10 cellular contexts compared by ENCODE assay signal in the genomic region with DNA sequence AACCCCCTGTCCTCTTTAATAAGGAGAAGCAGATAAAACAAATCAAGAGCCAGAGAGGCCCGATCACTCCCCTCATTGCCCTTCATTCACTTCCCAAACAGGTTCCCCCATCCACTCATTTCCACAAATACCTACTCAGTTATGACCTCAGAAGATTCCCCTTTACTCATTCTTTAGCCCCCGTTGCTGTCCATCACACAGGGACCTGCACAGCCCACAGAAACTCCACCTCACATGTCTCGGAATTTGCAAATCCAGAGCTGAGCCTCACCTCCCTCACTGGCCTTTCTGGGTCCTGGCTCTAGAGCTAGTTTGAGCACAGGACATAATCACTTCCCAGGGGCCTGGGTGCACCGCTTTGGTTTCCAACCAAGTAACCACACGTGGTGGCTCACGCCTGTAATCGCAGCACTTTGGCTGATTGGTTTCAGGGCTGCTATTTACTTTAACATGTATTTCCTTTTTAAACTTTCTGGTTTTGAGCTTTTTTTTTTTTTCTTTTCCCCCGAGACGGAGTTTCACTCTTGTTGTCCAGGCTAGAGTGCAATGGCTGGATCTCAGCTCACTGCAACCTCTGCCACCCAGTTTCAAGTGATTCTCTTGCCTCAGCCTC. TPM values are rescaled to one million over a fixed set of nuclear protein-coding genes. Genes with fewer than 3 reads are reported as not detected.
DNase-seq lines count a peak whose midpoint lies in the region; ATAC-seq and TF ChIP-seq lines count a peak whose summit lies in the region.
"Had no signal": no experiment of that assay in that cellular context is flagged by ENCODE, and none has a peak within 500 bp of the region (broad histone marks: within the 10 kb centered on the region; RNA-seq: fewer than 3 reads in every experiment).

No MANE protein-coding gene starts in this region.

- peak overlapping the region; percentile 67 to 75 for H3K27ac Mint-ChIP-seq in T-cell

- H3K9me3 ChIP-seq in HEK293 (ENCODE audit: control insufficient read depth, insufficient read depth, low read depth, low read length) (no peaks in the 10 kb centered on the region), WERI-Rb-1 (ENCODE audit: severe bottlenecking) (no peaks in the 10 kb centered on the region)
- H3K9me3 ChIP-seq: SJCRH30 had no signal

- H3K27me3 ChIP-seq in WERI-Rb-1 (ENCODE audit: insufficient read depth, low read depth, severe bottlenecking) = no peaks in the 10 kb centered on the region
- H3K27me3 ChIP-seq: SJCRH30 had no signal

- H3K4me1 ChIP-seq in HEK293 (ENCODE audit: control insufficient read depth, insufficient read depth, low read length) = 0 out of 2 replicates have a peak, but pooled peaks cover 2% of the 10 kb centered on the region
- H3K4me1 ChIP-seq: SJCRH30 had no signal

- CTCF ChIA-PET in HEK293 (lab: Yijun Ruan, JAX) = interaction anchor here (0.6 kb wide), 1 partner anchor 293 kb away, joined by 4 read pairs; no protein-coding TSS in a partner anchor
- CTCF ChIA-PET in T-cell (lab: Charles Lee) = interaction anchor here (0.7 to 1.3 kb wide), 3 partner anchors 13 to 56 kb away, joined by 3 to 7 read pairs (median 4); no protein-coding TSS in a partner anchor

- peaks cover 8 to 17% of the 10 kb centered on the region in 2 experiments for H3K36me3 ChIP-seq in HEK293 (ENCODE audit: control insufficient read depth in 2 of 2, insufficient read depth in 1 of 2, low read length in 2 of 2)
- peaks cover 3% of the 10 kb centered on the region; the same call in 1 of the 2 replicates for H3K36me3 ChIP-seq in WERI-Rb-1

- POLR2A ChIA-PET in HEK293 (lab: Yijun Ruan, JAX) = interaction anchor here (0.6 to 0.8 kb wide), 2 partner anchors 8 to 27 kb away, joined by 4 to 6 read pairs; no protein-coding TSS in a partner anchor
- POLR2A ChIA-PET in T-cell (lab: Charles Lee) = interaction anchor here (0.7 to 1.0 kb wide), 2 partner anchors 9 to 68 kb away, joined by 3 to 7 read pairs; no protein-coding TSS in a partner anchor

- peak in 1 of 4 experiments; percentile 40 for ATAC-seq in T-cell (replicated peaks in 1 of 4)

- H3K4me3 Mint-ChIP-seq in T-cell = peak overlapping the region in 1 of 3 donors; percentile 6

- peaks cover 69 to 79% (median 79%) of the 10 kb centered on the region in 3 donors for H3K4me1 Mint-ChIP-seq in T-cell

- no peaks in the 10 kb centered on the region for H3K27me3 Mint-ChIP-seq in T-cell

- peaks cover 11% of the 10 kb centered on the region for H3K36me3 Mint-ChIP-seq in T-cell

- peak; percentile 26 for DNase-seq in activated CD4-positive, alpha-beta T cell treated with anti-CD3 and anti-CD28 coated beads for 48 hours
- DNase-seq in activated CD4-positive, alpha-beta T cell treated with anti-CD3 and anti-CD28 coated beads for 1 hour = no peak
- DNase-seq in T-cell (peak in 8 of 34 experiments; percentile 1 to 19 (median 7)), WERI-Rb-1 (no peak), iPS-NIHi7 (ENCODE audit: extremely low spot score) (no peak), GM13977 (ENCODE audit: low spot score) (no peak)
- DNase-seq in stimulated activated CD8-positive, alpha-beta memory T cell treated with anti-CD3 and anti-CD28 coated beads, Interleukin-2, amount 100 ng/mL, for 48 hours (ENCODE audit: low read depth in 2 of 2) = peak; percentile 6 to 9
- DNase-seq: aorta, SJCRH30 had no signal

- H3K9me3 Mint-ChIP-seq in T-cell = no peaks in the 10 kb centered on the region

- H3K27ac ChIP-seq in HEK293 (ENCODE audit: extremely low read depth, low read depth, low read length) (no peak overlapping the region), WERI-Rb-1 (no peak overlapping the region)
- H3K27ac ChIP-seq: SJCRH30 had no signal

- TF ChIP-seq CTCF in HEK293 (tag by site-specific recombination; IDR thresholded peaks at IDR 0.05) (no peak), WERI-Rb-1 (IDR thresholded peaks at IDR 0.05; ENCODE audit: low read depth, low read length) (no peak), GM13977 (IDR thresholded peaks at IDR 0.05; ENCODE audit: extremely low read depth, insufficient read depth, missing control alignments) (no peak)

- in situ Hi-C loops in GM13977 (cut with MboI; ENCODE audit: low pct_unique_long_range_greater_than_20kb, low sequenced_read_pairs, unreplicated experiment) = no loop called here

- H3K4me3 ChIP-seq in HEK293 (ENCODE audit: low read depth, low read length) = no peak overlapping the region
- no peak overlapping the region for H3K4me3 ChIP-seq in WERI-Rb-1 (ENCODE audit: low read depth, low read length)
- H3K4me3 ChIP-seq: SJCRH30 had no signal

TF ChIP-seq in HEK293, 187 proteins besides CTCF, POLR2A, EP300 and RAD21:
- TF ChIP-seq ZNF138 (tag by site-specific recombination; IDR thresholded peaks at IDR 0.05; ENCODE audit: borderline replicate concordance) (no peak), ZNF600 (tag by site-specific recombination; IDR thresholded peaks at IDR 0.05) (0 out of 2 replicates have a peak, but pooled peaks have one; percentile 62)

RNA-seq across cellular contexts. Expression of gene ATP6V0E1, which starts 17.8 kb away (rescaled TPM):
- 100 to 1,000 TPM in 4 of 5 donors, 10 to 100 TPM in 1; 81.6 to 156 (median 132) TPM for total RNA-seq in T-cell

RNA-seq across cellular contexts. Expression of gene RPL26L1, which starts 42.1 kb away (rescaled TPM):
- 10 to 100 TPM; 13.7 to 16.4 (median 14.0) TPM for total RNA-seq in T-cell

RNA-seq across cellular contexts. Expression of gene CREBRF, which starts 54.8 kb away (rescaled TPM):
- total RNA-seq in T-cell = 10 to 100 TPM; 77.8 to 94.7 (median 89.7) TPM

Comparison
In these comparisons a context has a peak if more than half of its experiments do, and no peak if none do; other contexts are left out.
1. DNase-seq: peak in activated CD4-positive, alpha-beta T cell treated with anti-CD3 and anti-CD28 coated beads for 48 hours (single experiment) and stimulated activated CD8-positive, alpha-beta memory T cell treated with anti-CD3 and anti-CD28 coated beads, Interleukin-2, amount 100 ng/mL, for 48 hours (2 of 2); none in activated CD4-positive, alpha-beta T cell treated with anti-CD3 and anti-CD28 coated beads for 1 hour (single experiment), WERI-Rb-1 (single experiment), iPS-NIHi7 (single experiment) and GM13977 (single experiment).